23 cellular contexts compared by ENCODE assay signal in the genomic region with DNA sequence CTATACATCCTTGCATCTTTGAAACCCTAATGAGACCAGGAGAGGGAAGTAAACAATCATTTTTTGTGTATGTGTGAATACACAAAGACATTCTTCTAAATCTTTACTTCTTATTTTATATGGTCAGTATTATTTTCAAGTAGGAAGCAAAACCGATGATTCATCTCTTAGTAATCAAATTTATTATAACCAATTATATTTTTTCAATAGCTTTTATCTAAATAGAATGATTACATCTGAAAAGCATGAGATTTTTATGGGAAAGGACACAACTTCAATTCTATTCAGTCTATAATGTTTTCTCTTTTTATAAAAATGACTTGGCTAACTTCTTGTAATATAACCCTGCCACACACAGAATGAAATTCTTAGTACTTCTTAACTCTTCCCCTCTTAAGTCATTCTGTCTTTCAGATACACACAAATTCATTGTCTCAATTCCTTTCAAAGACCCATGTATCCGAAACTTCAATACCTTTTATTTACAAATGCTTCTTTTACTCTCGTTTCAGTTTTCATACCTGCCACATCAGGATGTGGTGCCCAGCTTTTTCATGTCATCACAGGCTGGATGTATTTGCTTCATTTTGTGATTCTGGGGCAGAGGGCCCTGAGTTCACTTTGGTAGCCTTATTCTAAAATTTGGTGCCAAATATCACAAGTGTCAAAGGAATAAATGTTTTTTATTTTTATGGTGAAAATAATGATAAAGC.
"Had no signal": no experiment of that assay in that cellular context is flagged by ENCODE, and none has a peak within 500 bp of the region (broad histone marks: within the 10 kb centered on the region; RNA-seq: fewer than 3 reads in every experiment).

No MANE protein-coding gene starts in this region.

- H3K4me3 ChIP-seq: breast epithelium, K562, PC-9, SK-N-MC had no signal

- H3K4me1 ChIP-seq: breast epithelium had no signal

- DNase-seq: activated CD4-positive, alpha-beta T cell treated with anti-CD3 and anti-CD28 coated beads for 4 hours; activated CD8-positive, alpha-beta memory T cell treated with anti-CD3 and anti-CD28 coated beads, Interleukin-2, amount 50 U/mL, for 48 hours; activated CD8-positive, alpha-beta T cell treated with anti-CD3 and anti-CD28 coated beads for 36 hours; activated naive CD4-positive, alpha-beta T cell; activated T-cell treated with anti-CD3 and anti-CD28 coated beads, Interleukin-2, amount 50 U/mL, for 1 hour; aorta; central memory CD4-positive, alpha-beta T cell; Karpas-422; NCI-H1048; NCI-H146; NCI-H187 treated with DMSO at 0.1 percent for 48 hours; NCI-H2081 treated with DMSO at 0.1 percent for 48 hours; NCI-H2171 treated with DMSO at 0.1 percent for 48 hours; NCI-H226; NCI-H526; NCI-H82; PC-9; SIG-M5; SW 1271 had no signal

- H3K27me3 ChIP-seq: breast epithelium had no signal

- H2AFZ ChIP-seq: PC-9 had no signal

- H3K9me3 ChIP-seq: breast epithelium had no signal

- ATAC-seq: activated CD4-positive, CD25-positive, alpha-beta regulatory T cell treated with anti-CD3 and anti-CD28 coated beads, Interleukin-2, amount 50 U/mL, for 24 hours; activated CD8-positive, alpha-beta T cell treated with anti-CD3 and anti-CD28 coated beads for 36 hours; K562 had no signal

- H3K36me3 ChIP-seq: breast epithelium had no signal

- H3K27ac ChIP-seq: breast epithelium, PC-9, SK-N-MC had no signal

- H3K4me2 ChIP-seq: PC-9 had no signal
